In the genomic region with DNA sequence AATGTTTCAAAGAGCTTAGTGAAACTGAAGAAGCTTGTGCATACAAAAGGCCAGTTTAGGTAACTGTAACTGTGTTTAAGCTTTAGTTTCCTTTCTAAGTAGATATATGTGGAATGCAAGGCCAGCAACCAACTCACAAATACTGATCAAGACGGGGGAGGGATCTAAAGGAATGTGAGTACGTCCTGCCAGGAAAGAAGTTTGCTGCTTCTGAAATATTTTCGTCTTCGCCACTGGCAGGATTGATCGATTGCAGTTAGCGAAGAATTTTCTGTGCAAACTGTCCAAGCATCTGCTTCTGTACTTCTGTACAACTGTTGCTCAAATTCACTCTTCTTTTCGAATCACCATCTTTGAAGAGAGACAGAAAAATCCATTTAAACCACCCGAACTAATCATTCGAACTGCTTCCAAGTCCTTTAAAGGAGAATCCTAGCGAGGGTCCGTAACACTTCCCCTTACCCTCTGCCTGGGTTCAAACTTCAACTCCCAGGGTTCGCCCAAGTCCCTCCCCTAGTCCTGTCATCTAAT, we compare ENCODE assay signal across 8 cellular contexts. TPM values are rescaled to one million over a fixed set of nuclear protein-coding genes. Genes with fewer than 3 reads are reported as not detected.
DNase-seq lines count a peak whose midpoint lies in the region; ATAC-seq and TF ChIP-seq lines count a peak whose summit lies in the region.

No MANE protein-coding gene starts in this region.

- ATAC-seq in GM18909 (IDR thresholded peaks at IDR 0.05; ENCODE audit: poor library complexity, unreplicated experiment) (peak; percentile 0), omental fat pad (ENCODE audit: low FRiP score) (peak; percentile 10)

- no peaks in the 10 kb centered on the region for H3K9me3 Mint-ChIP-seq in endothelial cell (ENCODE audit: unreplicated experiment)

- H3K36me3 Mint-ChIP-seq in endothelial cell (ENCODE audit: low read depth, unreplicated experiment) = peaks cover 4% of the 10 kb centered on the region

- peaks cover 3% of the 10 kb centered on the region for H3K4me1 Mint-ChIP-seq in endothelial cell (ENCODE audit: unreplicated experiment)

- H3K27me3 Mint-ChIP-seq in endothelial cell (ENCODE audit: unreplicated experiment) = peaks cover 2% of the 10 kb centered on the region

- TF ChIP-seq CTCF in endothelial cell (IDR thresholded peaks at IDR 0.05; ENCODE audit: unreplicated experiment) (no peak), omental fat pad (IDR thresholded peaks at IDR 0.05) (no peak)

- DNase-seq in NCI-H226 (peak; percentile 29), endothelial cell (ENCODE audit: low spot score) (peak; percentile 4), omental fat pad (ENCODE audit: low spot score) (no peak), GF-D8 (lab: John Stamatoyannopoulos, UW) (no peak), NCI-H1092 treated with DMSO at 0.1 percent for 48 hours (lab: John Stamatoyannopoulos, UW) (no peak), NCI-H774 (lab: John Stamatoyannopoulos, UW) (no peak)
- DNase-seq in activated CD8-positive, alpha-beta memory T cell treated with anti-CD3 and anti-CD28 coated beads for 24 hours = no peak

- peak overlapping the region; percentile 91 for H3K27ac Mint-ChIP-seq in endothelial cell (ENCODE audit: unreplicated experiment)

- H3K4me3 Mint-ChIP-seq in endothelial cell (ENCODE audit: unreplicated experiment) = peak overlapping the region; percentile 95

RNA-seq across cellular contexts. Expression of a gene that starts 0.4 kb away (rescaled TPM):
- total RNA-seq in endothelial cell (ENCODE audit: unreplicated experiment) (9.6 TPM), omental fat pad (1 to 10 TPM; 5.1 to 9.7 (median 7.7) TPM)

Comparison
In these comparisons a context has a peak if more than half of its experiments do, and no peak if none do; other contexts are left out.
1. DNase-seq: peak in NCI-H226 (single experiment) and endothelial cell (single experiment); none in omental fat pad (single experiment), GF-D8 (single experiment), activated CD8-positive, alpha-beta memory T cell treated with anti-CD3 and anti-CD28 coated beads for 24 hours (single experiment), NCI-H1092 treated with DMSO at 0.1 percent for 48 hours (single experiment) and NCI-H774 (single experiment).